In the genomic region with DNA sequence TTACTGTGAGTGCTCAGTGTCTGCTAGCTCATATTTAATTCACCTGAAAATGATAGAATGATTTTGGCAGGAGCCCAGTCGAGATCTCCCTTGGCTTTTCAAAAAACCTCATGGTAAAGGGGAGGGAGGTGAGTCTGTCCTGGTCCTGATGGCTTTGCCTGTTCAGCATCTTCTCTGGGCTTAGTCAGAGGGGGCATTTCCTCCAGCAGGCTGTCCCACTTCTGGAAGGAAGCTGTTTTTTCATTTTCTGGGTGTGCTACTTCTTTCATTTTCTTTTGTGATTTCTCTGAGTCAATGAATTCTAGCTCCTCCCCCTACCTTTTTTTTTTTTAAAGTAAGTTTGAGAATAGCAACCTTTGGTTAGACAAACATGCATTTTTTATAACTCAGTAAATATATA, we compare ENCODE assay signal across 12 cellular contexts. TPM values are rescaled to one million over a fixed set of nuclear protein-coding genes. Genes with fewer than 3 reads are reported as not detected.
DNase-seq lines count a peak whose midpoint lies in the region; ATAC-seq, FAIRE-seq and TF ChIP-seq lines count a peak whose summit lies in the region.
"Had no signal": no experiment of that assay in that cellular context is flagged by ENCODE, and none has a peak within 500 bp of the region (broad histone marks: within the 10 kb centered on the region; RNA-seq: fewer than 3 reads in every experiment).

No MANE protein-coding gene starts in this region.

- H3K27me3 ChIP-seq in SK-N-SH (ENCODE audit: insufficient read depth) (no peaks in the 10 kb centered on the region), keratinocyte (ENCODE audit: control insufficient read depth, extremely low read depth, insufficient read depth, low read length) (no peaks in the 10 kb centered on the region), gastroesophageal sphincter (no peaks in the 10 kb centered on the region)

- H3K79me2 ChIP-seq in SK-N-SH (ENCODE audit: insufficient read depth) (no peaks in the 10 kb centered on the region), keratinocyte (ENCODE audit: control insufficient read depth, insufficient read depth, low read length) (no peaks in the 10 kb centered on the region)

- H3K9me2 ChIP-seq in SK-N-SH: no peaks in the 10 kb centered on the region

- H4K20me1 ChIP-seq in SK-N-SH (ENCODE audit: insufficient read depth) (no peaks in the 10 kb centered on the region), keratinocyte (ENCODE audit: control insufficient read depth, extremely low read depth, insufficient read depth, low read length) (no peaks in the 10 kb centered on the region)

- H3K9ac ChIP-seq in SK-N-SH: no peak overlapping the region
- H3K9ac ChIP-seq in keratinocyte (ENCODE audit: control insufficient read depth, extremely low read depth, insufficient read depth, low read length): no peak overlapping the region

- H3K27ac ChIP-seq in SK-N-SH (ENCODE audit: low read depth in 2 of 2, low read length in 1 of 2) (no peak overlapping the region), keratinocyte (ENCODE audit: control insufficient read depth, insufficient read depth, low read length) (no peak overlapping the region), gastroesophageal sphincter (no peak overlapping the region)

- POLR2A ChIA-PET in SK-N-SH (lab: Yijun Ruan, JAX): no interaction called here

- H2AFZ ChIP-seq in SK-N-SH (ENCODE audit: low read depth) (no peak overlapping the region), keratinocyte (ENCODE audit: control insufficient read depth, low read length) (peak overlapping the region; percentile 45)

- TF ChIP-seq CTCF in SK-N-SH (IDR thresholded peaks at IDR 0.05) (no peak), keratinocyte (optimal IDR thresholded peaks at IDR 0.05 in 1 of 3, IDR thresholded peaks at IDR 0.05 in 1 of 3, conservative IDR thresholded peaks at IDR 0.05 in 1 of 3; ENCODE audit: extremely low read depth in 1 of 3, insufficient read depth in 2 of 3, low read length in 3 of 3) (no peak), gastroesophageal sphincter (IDR thresholded peaks at IDR 0.05) (no peak)

- no peak for FAIRE-seq in keratinocyte (lab: Jason Lieb, UNC)

- CTCF ChIA-PET in SK-N-SH (lab: Yijun Ruan, JAX): interaction anchor here (0.8 to 2.0 kb wide), 3 partner anchors 9 to 481 kb away, joined by 3 to 5 read pairs (median 5); no protein-coding TSS in a partner anchor

- no peaks in the 10 kb centered on the region for H3K36me3 ChIP-seq in SK-N-SH (replicated peaks in 1 of 2; ENCODE audit: control insufficient read depth in 1 of 2, insufficient read depth in 2 of 2, low read length in 1 of 2)
- H3K36me3 ChIP-seq in keratinocyte (ENCODE audit: control insufficient read depth in 2 of 2, extremely low read depth in 1 of 2, insufficient read depth in 2 of 2, low read length in 2 of 2): no peaks in the 10 kb centered on the region
- no peaks in the 10 kb centered on the region for H3K36me3 ChIP-seq in gastroesophageal sphincter

- DNase-seq in SK-N-SH: no peak
- DNase-seq in activated CD4-positive, alpha-beta T cell treated with anti-CD3 and anti-CD28 coated beads, Interleukin-2, amount 50 U/mL, for 48 hours: peak; percentile 11 to 29
- DNase-seq in keratinocyte (ENCODE audit: low read depth, low spot score): no peak
- DNase-seq in AG20443 (ENCODE audit: low spot score): no peak
- no peak for DNase-seq in foreskin melanocyte
- DNase-seq: aorta; CD8-positive, alpha-beta memory T cell; NCI-H146; substantia nigra had no signal

- no peak overlapping the region for H3K4me2 ChIP-seq in SK-N-SH
- no peak overlapping the region for H3K4me2 ChIP-seq in keratinocyte (ENCODE audit: control insufficient read depth, extremely low read depth, insufficient read depth, low read depth, low read length)

- H3K9me3 ChIP-seq in SK-N-SH (no peaks in the 10 kb centered on the region), keratinocyte (ENCODE audit: control insufficient read depth, low read depth, low read length) (no peaks in the 10 kb centered on the region), gastroesophageal sphincter (no peaks in the 10 kb centered on the region)

- no peak for TF ChIP-seq RAD21 in SK-N-SH (IDR thresholded peaks at IDR 0.05; ENCODE audit: low read length)

- ATAC-seq in SK-N-SH treated with all-trans-retinoic acid at 6 μM for 48 hours (peak; percentile 40; the same call in 1 of the 3 replicates), GM21447 (IDR thresholded peaks at IDR 0.05; ENCODE audit: unreplicated experiment) (peak; percentile 59), gastroesophageal sphincter (no peak)

- dilution Hi-C loops in keratinocyte (cut with MboI; ENCODE audit: extremely low pct_ligation_motif_present, low sequenced_read_pairs): no loop called here

- WGBS in SK-N-SH (ENCODE audit: low lambda C conversion rate): 67% methylated on average over 1 of the region's 1 CpG
- 29% methylated on average over 1 of the region's 1 CpG; no CpG with 5 or more reads in 1 of the 2 donors for WGBS in gastroesophageal sphincter (ENCODE audit: low coverage in 1 of 2), 2 donors

- no peak for TF ChIP-seq POLR2A in gastroesophageal sphincter (IDR thresholded peaks at IDR 0.05)

- H3K4me3 ChIP-seq in SK-N-SH (ENCODE audit: low read depth in 2 of 2, low read length in 1 of 2): no peak overlapping the region
- no peak overlapping the region for H3K4me3 ChIP-seq in keratinocyte (ENCODE audit: control insufficient read depth in 2 of 3, extremely low read depth in 1 of 3, insufficient read depth in 2 of 3, low read depth in 1 of 3, low read length in 3 of 3)
- H3K4me3 ChIP-seq in gastroesophageal sphincter: no peak overlapping the region

- H3K9me1 ChIP-seq in keratinocyte (ENCODE audit: control insufficient read depth, extremely low read depth, insufficient read depth, low read length): no peaks in the 10 kb centered on the region

- peaks cover 5 to 18% of the 10 kb centered on the region in 2 experiments; a peak in 2 of 4 replicates for H3K4me1 ChIP-seq in SK-N-SH (ENCODE audit: control insufficient read depth in 1 of 2, insufficient read depth in 2 of 2, low read depth in 1 of 2, low read length in 1 of 2)
- peaks cover 10% of the 10 kb centered on the region for H3K4me1 ChIP-seq in keratinocyte (ENCODE audit: control insufficient read depth, extremely low read depth, insufficient read depth, low read length)
- H3K4me1 ChIP-seq in gastroesophageal sphincter: peaks cover 0 to 30% (median 0%) of the 10 kb centered on the region in 3 donors

- TF ChIP-seq EP300 in SK-N-SH (IDR thresholded peaks at IDR 0.05; ENCODE audit: borderline replicate concordance in 1 of 2, low read depth in 1 of 2, low read length in 1 of 2) (no peak), gastroesophageal sphincter (IDR thresholded peaks at IDR 0.05) (no peak)

- peaks cover 3% of the 10 kb centered on the region for H3F3A ChIP-seq in SK-N-SH (replicated peaks; ENCODE audit: insufficient read depth)

TF ChIP-seq in SK-N-SH treated with all-trans-retinoic acid at 6 μM for 48 hours, 23 proteins besides CTCF, POLR2A, EP300 and RAD21 (continues in another document):
- no peak for TF ChIP-seq CSDC2 (CRISPR knock-in tag; IDR thresholded peaks at IDR 0.05)

TF ChIP-seq in SK-N-SH, 30 proteins besides CTCF, POLR2A, EP300 and RAD21 (continues in another document):
- TF ChIP-seq, protein P1, sequence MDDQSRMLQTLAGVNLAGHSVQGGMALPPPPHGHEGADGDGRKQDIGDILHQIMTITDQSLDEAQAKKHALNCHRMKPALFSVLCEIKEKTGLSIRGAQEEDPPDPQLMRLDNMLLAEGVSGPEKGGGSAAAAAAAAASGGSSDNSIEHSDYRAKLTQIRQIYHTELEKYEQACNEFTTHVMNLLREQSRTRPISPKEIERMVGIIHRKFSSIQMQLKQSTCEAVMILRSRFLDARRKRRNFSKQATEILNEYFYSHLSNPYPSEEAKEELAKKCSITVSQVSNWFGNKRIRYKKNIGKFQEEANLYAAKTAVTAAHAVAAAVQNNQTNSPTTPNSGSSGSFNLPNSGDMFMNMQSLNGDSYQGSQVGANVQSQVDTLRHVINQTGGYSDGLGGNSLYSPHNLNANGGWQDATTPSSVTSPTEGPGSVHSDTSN (IDR thresholded peaks at IDR 0.05): no peak
- no peak for TF ChIP-seq RXRA (IDR thresholded peaks at IDR 0.05; ENCODE audit: borderline replicate concordance, low read depth)
- TF ChIP-seq IRF3 (IDR thresholded peaks at IDR 0.05; ENCODE audit: low read depth, low read length): no peak
- TF ChIP-seq, protein P2, sequence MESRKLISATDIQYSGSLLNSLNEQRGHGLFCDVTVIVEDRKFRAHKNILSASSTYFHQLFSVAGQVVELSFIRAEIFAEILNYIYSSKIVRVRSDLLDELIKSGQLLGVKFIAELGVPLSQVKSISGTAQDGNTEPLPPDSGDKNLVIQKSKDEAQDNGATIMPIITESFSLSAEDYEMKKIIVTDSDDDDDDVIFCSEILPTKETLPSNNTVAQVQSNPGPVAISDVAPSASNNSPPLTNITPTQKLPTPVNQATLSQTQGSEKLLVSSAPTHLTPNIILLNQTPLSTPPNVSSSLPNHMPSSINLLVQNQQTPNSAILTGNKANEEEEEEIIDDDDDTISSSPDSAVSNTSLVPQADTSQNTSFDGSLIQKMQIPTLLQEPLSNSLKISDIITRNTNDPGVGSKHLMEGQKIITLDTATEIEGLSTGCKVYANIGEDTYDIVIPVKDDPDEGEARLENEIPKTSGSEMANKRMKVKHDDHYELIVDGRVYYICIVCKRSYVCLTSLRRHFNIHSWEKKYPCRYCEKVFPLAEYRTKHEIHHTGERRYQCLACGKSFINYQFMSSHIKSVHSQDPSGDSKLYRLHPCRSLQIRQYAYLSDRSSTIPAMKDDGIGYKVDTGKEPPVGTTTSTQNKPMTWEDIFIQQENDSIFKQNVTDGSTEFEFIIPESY (IDR thresholded peaks at IDR 0.05; ENCODE audit: borderline replicate concordance, low read depth): no peak

RNA-seq across cellular contexts. Expression of gene TMX1, which starts 58.8 kb away (rescaled TPM):
- polyA plus RNA-seq in SK-N-SH (2012; rRNA removed): 16.1 and 16.8 TPM in 2 replicates
- 23.1 and 24.6 TPM in 2 replicates for polyA plus RNA-seq in SK-N-SH (2012; cell fraction: cytosol; rRNA removed)
- polyA plus RNA-seq in SK-N-SH (2012; cell fraction: nucleus; rRNA removed): 4.1 and 6.8 TPM in 2 replicates
- 20.2 to 36.0 TPM (median 24.0 TPM) in 3 replicates for polyA plus RNA-seq in keratinocyte
- polyA plus RNA-seq in keratinocyte (2011; ENCODE audit: low read depth): 57.5 TPM
- polyA plus RNA-seq in keratinocyte (2011; cell fraction: cytosol; rRNA removed): 10.5 and 17.5 TPM in 2 replicates
- 15.2 and 23.2 TPM in 2 replicates for polyA plus RNA-seq in keratinocyte (2011; cell fraction: nucleus; rRNA removed)
- polyA plus RNA-seq in keratinocyte (2012; ENCODE audit: low replicate concordance): 14.9 and 30.1 TPM in 2 replicates
- polyA minus RNA-seq in keratinocyte: 9.5 to 25.0 TPM (median 13.7 TPM) in 3 replicates
- 26.1 TPM for polyA minus RNA-seq in keratinocyte (2011; cell fraction: cytosol; rRNA and poly(A)+ RNA removed)
- polyA minus RNA-seq in keratinocyte (2011; cell fraction: nucleus; rRNA and poly(A)+ RNA removed): 14.2 and 22.6 TPM in 2 replicates
- 10 to 100 TPM; 20.9 to 33.0 (median 26.5) TPM for total RNA-seq in gastroesophageal sphincter

Comparison
In these comparisons a context has a peak if more than half of its experiments do, and no peak if none do; other contexts are left out.
1. DNase-seq: peak in activated CD4-positive, alpha-beta T cell treated with anti-CD3 and anti-CD28 coated beads, Interleukin-2, amount 50 U/mL, for 48 hours (2 of 2); none in SK-N-SH (single experiment), keratinocyte (single experiment), AG20443 (single experiment) and foreskin melanocyte (single experiment).